28 cellular contexts compared by ENCODE assay signal in genomic region chrX:151779258-151779657, GRCh38. TPM values are rescaled to one million over a fixed set of nuclear protein-coding genes. Genes with fewer than 3 reads are reported as not detected.
DNase-seq lines count a peak whose midpoint lies in the region; ATAC-seq and TF ChIP-seq lines count a peak whose summit lies in the region.
"Had no signal": no experiment of that assay in that cellular context is flagged by ENCODE, and none has a peak within 500 bp of the region (broad histone marks: within the 10 kb centered on the region; RNA-seq: fewer than 3 reads in every experiment).

No MANE protein-coding gene starts in this region.

- no peaks in the 10 kb centered on the region for H3K4me1 ChIP-seq in mammary epithelial cell (ENCODE audit: insufficient read depth, low read length)
- H3K4me1 ChIP-seq: BE2C, BLaER1 had no signal

- H3K27me3 ChIP-seq in mammary epithelial cell (ENCODE audit: insufficient read depth, low read length) = peaks cover 2% of the 10 kb centered on the region
- H3K27me3 ChIP-seq: BE2C had no signal

- TF ChIP-seq CTCF in coronary artery (IDR thresholded peaks at IDR 0.05) (no peak), type B pancreatic cell (conservative IDR thresholded peaks at IDR 0.05) (no peak), mammary epithelial cell (conservative IDR thresholded peaks at IDR 0.05 in 1 of 2, IDR thresholded peaks at IDR 0.05 in 1 of 2; ENCODE audit: extremely low read depth in 1 of 2, insufficient read depth in 1 of 2, low read depth in 1 of 2, low read length in 2 of 2) (no peak)

- no peak overlapping the region for H3K4me2 ChIP-seq in mammary epithelial cell (ENCODE audit: insufficient read depth, low read depth, low read length)
- H3K4me2 ChIP-seq: BLaER1 had no signal

- H3K4me1 Mint-ChIP-seq in type B pancreatic cell (ENCODE audit: unreplicated experiment) = no peaks in the 10 kb centered on the region
- H3K4me1 Mint-ChIP-seq: CD14-positive monocyte; CD4-positive, alpha-beta memory T cell; CD4-positive, CD25-positive, alpha-beta regulatory T cell; CD8-positive, alpha-beta memory T cell had no signal

- no peak overlapping the region for H2AFZ ChIP-seq in mammary epithelial cell (ENCODE audit: low read depth, low read length)

- H3K9me3 ChIP-seq in mammary epithelial cell (replicated peaks; ENCODE audit: insufficient read depth, low read length) = no peaks in the 10 kb centered on the region
- H3K9me3 ChIP-seq: BE2C, BLaER1 had no signal

- intact Hi-C loops in mammary epithelial cell (cut with micrococcal nuclease) = loop anchor here (5.0 kb wide), 1 partner anchor 48 kb away; no protein-coding TSS in a partner anchor

- ATAC-seq in HG02885 (IDR thresholded peaks at IDR 0.05; ENCODE audit: poor library complexity, unreplicated experiment) = no peak
- ATAC-seq: GM12878 had no signal

- dilution Hi-C loops in mammary epithelial cell (cut with HindIII; ENCODE audit: low sequenced_read_pairs) = no loop called here

- no peaks in the 10 kb centered on the region for H3K27me3 Mint-ChIP-seq in type B pancreatic cell
- H3K27me3 Mint-ChIP-seq: CD4-positive, alpha-beta memory T cell; CD4-positive, CD25-positive, alpha-beta regulatory T cell; CD8-positive, alpha-beta memory T cell had no signal

- in situ Hi-C loops in mammary epithelial cell (cut with MboI; ENCODE audit: low sequenced_read_pairs in 2 of 2) = no loop called here

- no peaks in the 10 kb centered on the region for H3K9me3 Mint-ChIP-seq in type B pancreatic cell
- H3K9me3 Mint-ChIP-seq: CD4-positive, CD25-positive, alpha-beta regulatory T cell; CD8-positive, alpha-beta memory T cell had no signal

- H3K4me3 Mint-ChIP-seq in type B pancreatic cell = no peak overlapping the region
- H3K4me3 Mint-ChIP-seq: CD14-positive monocyte; CD4-positive, alpha-beta memory T cell; CD4-positive, CD25-positive, alpha-beta regulatory T cell; CD8-positive, alpha-beta memory T cell had no signal

- H3K36me3 Mint-ChIP-seq in type B pancreatic cell = no peaks in the 10 kb centered on the region
- H3K36me3 Mint-ChIP-seq: CD14-positive monocyte; CD4-positive, alpha-beta memory T cell; CD4-positive, CD25-positive, alpha-beta regulatory T cell; CD8-positive, alpha-beta memory T cell had no signal

- CTCF ChIA-PET in mammary epithelial cell (lab: Charles Lee; ENCODE audit: low non-redundant PET) = no interaction called here

- no peaks in the 10 kb centered on the region for H4K20me1 ChIP-seq in mammary epithelial cell (ENCODE audit: insufficient read depth, low read length)

- no TSS peak for BruUV-seq in mammary epithelial cell (replicated peaks; lab: Mats Ljungman, UMichigan)

- peak; percentile 31 for DNase-seq in coronary artery (ENCODE audit: low spot score)
- DNase-seq in islet precursor cell = peak; percentile 7
- DNase-seq in type B pancreatic cell (ENCODE audit: extremely low spot score, unreplicated experiment) = peak; percentile 39
- DNase-seq in MV-4-11 (lab: John Stamatoyannopoulos, UW) = no peak
- no peak for DNase-seq in mammary epithelial cell
- DNase-seq: 8988T; ACHN; BE2C; C1 segment of cervical spinal cord; CD4-positive, alpha-beta memory T cell; CD4-positive, CD25-positive, alpha-beta regulatory T cell; CD8-positive, alpha-beta memory T cell; COR-L47; DMS 273 treated with DMSO at 0.1 percent for 48 hours; DMS153; DMS53; DMS79; DND-41; EL; GDM1 had no signal

- no peak overlapping the region for H3K27ac ChIP-seq in coronary artery
- H3K27ac ChIP-seq in mammary epithelial cell (ENCODE audit: insufficient read depth, low read depth, low read length) = no peak overlapping the region
- H3K27ac ChIP-seq: BLaER1 had no signal

- H3K4me3 ChIP-seq in coronary artery = no peak overlapping the region
- no peak overlapping the region for H3K4me3 ChIP-seq in mammary epithelial cell (replicated peaks in 1 of 3; ENCODE audit: insufficient read depth in 1 of 3, low read depth in 2 of 3, low read length in 3 of 3)
- H3K4me3 ChIP-seq: BLaER1, GM12878 had no signal

- WGBS in mammary epithelial cell (ENCODE audit: low coverage, missing lambda C conversion rate) = 58% methylated on average over 4 of the region's 4 CpGs

- H3K9ac ChIP-seq in mammary epithelial cell (ENCODE audit: insufficient read depth, low read length) = no peak overlapping the region
- H3K9ac ChIP-seq: BLaER1 had no signal

- no peaks in the 10 kb centered on the region for H3K36me3 ChIP-seq in mammary epithelial cell (ENCODE audit: insufficient read depth, low read length)
- H3K36me3 ChIP-seq: BE2C, BLaER1 had no signal

- no peaks in the 10 kb centered on the region for H3K79me2 ChIP-seq in mammary epithelial cell (ENCODE audit: insufficient read depth, low read length)

- no peak overlapping the region for H3K27ac Mint-ChIP-seq in type B pancreatic cell
- H3K27ac Mint-ChIP-seq: CD14-positive monocyte; CD4-positive, alpha-beta memory T cell; CD4-positive, CD25-positive, alpha-beta regulatory T cell; CD8-positive, alpha-beta memory T cell had no signal

RNA-seq across cellular contexts. Expression of gene CNGA2, which starts 44.7 kb away (rescaled TPM):
- total RNA-seq in type B pancreatic cell (ENCODE audit: low replicate concordance) = not detected in 2 replicates
- total RNA-seq in mammary epithelial cell = not detected
- polyA plus RNA-seq in mammary epithelial cell = not detected
- not detected for polyA minus RNA-seq in mammary epithelial cell
- total RNA-seq: A673; CD4-positive, alpha-beta memory T cell; CD4-positive, CD25-positive, alpha-beta regulatory T cell; CD8-positive, alpha-beta memory T cell; Daoy; G401; GM12878 had no signal
- polyA plus RNA-seq: AG04450; CD14-positive monocyte; CD4-positive, alpha-beta memory T cell; CD4-positive, CD25-positive, alpha-beta regulatory T cell; CD8-positive, alpha-beta memory T cell; GM12878 had no signal

Comparison
In these comparisons a context has a peak if more than half of its experiments do, and no peak if none do; other contexts are left out.
1. DNase-seq: peak in coronary artery (single experiment), islet precursor cell (single experiment) and type B pancreatic cell (single experiment); none in MV-4-11 (single experiment) and mammary epithelial cell (single experiment).